In genomic region chr4:173500841-173501591, GRCh38 we compare ENCODE assay signal across 11 cellular contexts. TPM values are rescaled to one million over a fixed set of nuclear protein-coding genes. Genes with fewer than 3 reads are reported as not detected.
DNase-seq lines count a peak whose midpoint lies in the region; ATAC-seq and TF ChIP-seq lines count a peak whose summit lies in the region.
"Had no signal": no experiment of that assay in that cellular context is flagged by ENCODE, and none has a peak within 500 bp of the region (broad histone marks: within the 10 kb centered on the region; RNA-seq: fewer than 3 reads in every experiment).

No MANE protein-coding gene starts in this region.

- H3K4me1 ChIP-seq in ES-I3 (ENCODE audit: insufficient read depth, low read length), result no peaks in the 10 kb centered on the region; the same call in none of the 2 replicates
- H3K4me1 ChIP-seq in effector memory CD4-positive, alpha-beta T cell (ENCODE audit: control insufficient read depth, insufficient read depth, low read length, poor library complexity, severe bottlenecking), result peaks cover 3% of the 10 kb centered on the region
- H3K4me1 ChIP-seq in thyroid gland, result peaks cover 0 to 4% of the 10 kb centered on the region in 2 donors

- no peak for TF ChIP-seq POLR2A in thyroid gland (IDR thresholded peaks at IDR 0.05)

- peaks cover 8% of the 10 kb centered on the region for H3K4me1 Mint-ChIP-seq in nephron progenitor cell

- no peak overlapping the region for H3K27ac ChIP-seq in effector memory CD4-positive, alpha-beta T cell (ENCODE audit: insufficient read depth, low read length, poor library complexity, severe bottlenecking)
- no peak overlapping the region for H3K27ac ChIP-seq in thyroid gland
- H3K27ac ChIP-seq: VCaP had no signal

- WGBS in thyroid gland, 2 donors, result 14 to 23% methylated on average over 37 to 44 of the region's 48 CpGs

- H3K4me3 Mint-ChIP-seq in nephron progenitor cell, result peak overlapping the region; percentile 72

- peaks cover 100% of the 10 kb centered on the region for H3K27me3 Mint-ChIP-seq in nephron progenitor cell (ENCODE audit: low read depth, poor library complexity)

- H3K9me3 Mint-ChIP-seq in nephron progenitor cell, result peaks cover 31% of the 10 kb centered on the region

- no peaks in the 10 kb centered on the region for H3K36me3 Mint-ChIP-seq in nephron progenitor cell (ENCODE audit: low read depth)

- peaks cover 34% of the 10 kb centered on the region for H3K27me3 ChIP-seq in effector memory CD4-positive, alpha-beta T cell (replicated peaks; ENCODE audit: control insufficient read depth, insufficient read depth, low read length, poor library complexity, severe bottlenecking)
- peaks cover 34% of the 10 kb centered on the region for H3K27me3 ChIP-seq in thyroid gland

- H3K9ac ChIP-seq in ES-I3 (ENCODE audit: low read depth, low read length), result peak overlapping the region; percentile 36; the same call in 1 of the 2 replicates

- H3K9me3 ChIP-seq in ES-I3 (ENCODE audit: control insufficient read depth, insufficient read depth, low read length) (no peaks in the 10 kb centered on the region), thyroid gland (no peaks in the 10 kb centered on the region)
- H3K9me3 ChIP-seq in effector memory CD4-positive, alpha-beta T cell (ENCODE audit: control insufficient read depth, low read length), result no peaks in the 10 kb centered on the region

- peak overlapping the region; percentile 52 for H3K4me3 ChIP-seq in effector memory CD4-positive, alpha-beta T cell (ENCODE audit: insufficient read depth, low read depth, low read length, poor library complexity, severe bottlenecking)
- H3K4me3 ChIP-seq in thyroid gland (replicated peaks in 1 of 3), result peak overlapping the region in 1 of 3 donors; percentile 6

- intact Hi-C loops in thyroid gland (cut with DNase I), result no loop called here

- H3K36me3 ChIP-seq in ES-I3 (ENCODE audit: insufficient read depth, low read length) (no peaks in the 10 kb centered on the region), thyroid gland (no peaks in the 10 kb centered on the region)
- no peaks in the 10 kb centered on the region for H3K36me3 ChIP-seq in effector memory CD4-positive, alpha-beta T cell (ENCODE audit: control insufficient read depth, insufficient read depth, low read length)

- TF ChIP-seq CTCF in nephron progenitor cell (IDR thresholded peaks at IDR 0.05) (no peak), thyroid gland (IDR thresholded peaks at IDR 0.05) (no peak)

- DNase-seq in effector memory CD4-positive, alpha-beta T cell, result no peak
- DNase-seq in nephron progenitor cell, result no peak
- no peak for DNase-seq in thyroid gland
- DNase-seq in cerebellar nuclear complex (lab: John Stamatoyannopoulos, UW), result no peak
- DNase-seq in NCI-H82 (lab: John Stamatoyannopoulos, UW), result no peak
- DNase-seq: DMS53, left colon had no signal

- no peak overlapping the region for H3K27ac Mint-ChIP-seq in nephron progenitor cell

- peak; percentile 35 for ATAC-seq in HG03139 (IDR thresholded peaks at IDR 0.05; ENCODE audit: unreplicated experiment)
- no peak for ATAC-seq in HG02623 (IDR thresholded peaks at IDR 0.05; ENCODE audit: unreplicated experiment)
- ATAC-seq: left colon had no signal

RNA-seq across cellular contexts. Expression of gene HAND2, which starts 29.0 kb away (rescaled TPM):
- total RNA-seq in thyroid gland, result 1 to 10 TPM; 2.0 to 8.9 (median 4.0) TPM
